In genomic region chr14:70838076-70838475, GRCh38 we compare ENCODE assay signal across 25 cellular contexts.
"Had no signal": no experiment of that assay in that cellular context is flagged by ENCODE, and none has a peak within 500 bp of the region (broad histone marks: within the 10 kb centered on the region; RNA-seq: fewer than 3 reads in every experiment).

No MANE protein-coding gene starts in this region.

- H3K79me2 ChIP-seq: parathyroid adenoma had no signal

- H3K36me3 ChIP-seq: gastrocnemius medialis, neural progenitor cell, sigmoid colon, spleen, tibial artery, upper lobe of left lung, uterus had no signal

- H3K27ac ChIP-seq: dorsolateral prefrontal cortex, epithelial cell of prostate, gastrocnemius medialis, neural progenitor cell, parathyroid adenoma, sigmoid colon, spleen, testis, tibial artery, upper lobe of left lung, uterus had no signal

- H3K27me3 ChIP-seq: dorsolateral prefrontal cortex, gastrocnemius medialis, neural progenitor cell, sigmoid colon, spleen, testis, tibial artery, upper lobe of left lung, uterus had no signal

- H3K9me3 ChIP-seq: gastrocnemius medialis, sigmoid colon, testis, tibial artery, upper lobe of left lung, uterus had no signal

- ATAC-seq: esophagus mucosa; gastrocnemius medialis; left cardiac atrium; left ventricle myocardium superior; naive thymus-derived CD4-positive, alpha-beta T cell; stimulated activated memory B cell treated with anti-CD40 and anti-IgM and Interleukin-4, amounts not matched to agents 10 μg/mL and 1 μg/mL and 100 μg/mL, for 72 hours; stimulated activated naive CD8-positive, alpha-beta T cell treated with anti-CD3 and anti-CD28 coated beads, Interleukin-15, Interleukin-2, amounts not matched to agents 100 U/mL and 50 U/mL, for 24 hours had no signal

- H3K4me3 ChIP-seq: dorsolateral prefrontal cortex, gastrocnemius medialis, lung, neural progenitor cell, sigmoid colon, spleen, testis, tibial artery, upper lobe of left lung, uterus had no signal

- FAIRE-seq: islet of Langerhans had no signal

- H3K4me2 ChIP-seq: neural progenitor cell had no signal

- H3K4me1 ChIP-seq: gastrocnemius medialis, neural progenitor cell, parathyroid adenoma, sigmoid colon, spleen, uterus had no signal

- H3K9ac ChIP-seq: neural progenitor cell, parathyroid adenoma had no signal

- DNase-seq: cerebellar nuclear complex; dorsolateral prefrontal cortex; effector CD4-positive, alpha-beta T cell; foreskin fibroblast; gastrocnemius medialis; head of caudate nucleus; left cardiac atrium; left ventricle myocardium superior; naive thymus-derived CD4-positive, alpha-beta T cell; sigmoid colon; spleen; stimulated activated CD4-positive, alpha-beta T cell treated with anti-CD3 and anti-CD28 coated beads, Interleukin-4, amount 100 ng/mL, for 4 hours; stimulated activated naive CD8-positive, alpha-beta T cell treated with anti-CD3 and anti-CD28 coated beads, Interleukin-15, Interleukin-2, amounts not matched to agents 100 U/mL and 50 U/mL, for 24 hours; substantia nigra; testis; tibial artery; upper lobe of left lung; uterus had no signal

- H2AFZ ChIP-seq: neural progenitor cell had no signal
